ENCODE assay signal across 12 cellular contexts in the genomic region with DNA sequence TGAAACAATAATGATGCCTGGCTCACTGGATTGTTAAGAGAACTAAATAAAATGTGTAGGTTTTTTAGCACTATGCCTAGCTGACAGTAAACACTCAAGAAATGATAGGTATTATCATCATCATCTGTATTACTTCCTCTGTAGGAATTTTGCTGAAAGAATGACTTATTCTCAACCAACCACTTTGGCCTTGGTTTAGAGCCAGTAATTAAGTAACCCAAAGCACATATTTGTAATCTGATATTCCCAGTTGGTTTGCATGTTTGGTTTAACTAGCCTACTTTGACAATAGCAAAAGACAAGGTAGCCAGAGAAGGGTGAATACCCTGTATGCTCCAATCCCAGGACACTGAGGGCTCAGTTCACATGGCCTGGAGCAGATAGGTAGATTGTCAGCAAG. TPM values are rescaled to one million over a fixed set of nuclear protein-coding genes. Genes with fewer than 3 reads are reported as not detected.
DNase-seq lines count a peak whose midpoint lies in the region; ATAC-seq and TF ChIP-seq lines count a peak whose summit lies in the region.
"Had no signal": no experiment of that assay in that cellular context is flagged by ENCODE, and none has a peak within 500 bp of the region (broad histone marks: within the 10 kb centered on the region; RNA-seq: fewer than 3 reads in every experiment).

No MANE protein-coding gene starts in this region.

- H3K27me3 ChIP-seq in PC-3 (ENCODE audit: low read length), result no peaks in the 10 kb centered on the region
- H3K27me3 ChIP-seq: gastrocnemius medialis had no signal

- intact Hi-C loops in PC-3 (cut with micrococcal nuclease), result loop anchor here (5.0 kb wide), 1 partner anchor 47 kb away; no protein-coding TSS in a partner anchor
- intact Hi-C loops in activated CD4-positive, alpha-beta T cell treated with anti-CD3 and anti-CD28 coated beads for 36 hours (cut with DNase I, micrococcal nuclease), result no loop called here

- BruUV-seq in PC-3 (replicated peaks; lab: Mats Ljungman, UMichigan), result no TSS peak

- DNase-seq in ELR (ENCODE audit: low read depth) (peak; percentile 63), PC-3 (peak; percentile 83), foreskin fibroblast (peak; percentile 70 to 82), DMS153 (lab: John Stamatoyannopoulos, UW) (no peak)
- DNase-seq in activated CD4-positive, alpha-beta T cell treated with anti-CD3 and anti-CD28 coated beads for 36 hours, result no peak
- DNase-seq: gastrocnemius medialis; Karpas-422; NK-92 treated with Interleukin-12 subunit alpha and Interleukin-12 subunit beta, amount 100 ng/mL, for 24 hours; T-helper 2 cell had no signal

- H3K27ac ChIP-seq in PC-3 (ENCODE audit: low read length), result peak overlapping the region; percentile 51

- H3K9ac ChIP-seq in PC-3 (ENCODE audit: low read length), result no peak overlapping the region

- no peaks in the 10 kb centered on the region for H3K4me1 Mint-ChIP-seq in activated CD4-positive, alpha-beta T cell treated with anti-CD3 and anti-CD28 coated beads for 36 hours

- POLR2A ChIA-PET in PC-3 (lab: Charles Lee; ENCODE audit: unreplicated experiment), result interaction anchor here (0.6 kb wide), 1 partner anchor 27 kb away, joined by 5 read pairs; no protein-coding TSS in a partner anchor
- POLR2A ChIA-PET in activated CD4-positive, alpha-beta T cell treated with anti-CD3 and anti-CD28 coated beads for 36 hours (lab: Charles Lee), result no interaction called here

- no peak overlapping the region for H3K4me3 ChIP-seq in PC-3 (ENCODE audit: low read length)
- no peak overlapping the region for H3K4me3 ChIP-seq in foreskin fibroblast (ENCODE audit: low read depth in 1 of 2, low read length in 2 of 2)
- H3K4me3 ChIP-seq: gastrocnemius medialis had no signal

- TF ChIP-seq CTCF in PC-3 (conservative IDR thresholded peaks at IDR 0.05; ENCODE audit: low read depth, low read length) (no peak), foreskin fibroblast (IDR thresholded peaks at IDR 0.05; ENCODE audit: low read depth, low read length) (no peak)

- H3K36me3 ChIP-seq in PC-3 (ENCODE audit: low read depth, low read length), result 0 out of 2 replicates have a peak, but pooled peaks cover 9% of the 10 kb centered on the region

- H3K36me3 Mint-ChIP-seq in activated CD4-positive, alpha-beta T cell treated with anti-CD3 and anti-CD28 coated beads for 36 hours (ENCODE audit: low read depth), result peaks cover 14% of the 10 kb centered on the region

- H3K9me3 ChIP-seq in PC-3 (ENCODE audit: low read length), result no peaks in the 10 kb centered on the region
- H3K9me3 ChIP-seq: gastrocnemius medialis had no signal

- peaks cover 45% of the 10 kb centered on the region for H3K4me1 ChIP-seq in PC-3 (ENCODE audit: insufficient read depth, low read length)

- no peaks in the 10 kb centered on the region for H3K9me3 Mint-ChIP-seq in activated CD4-positive, alpha-beta T cell treated with anti-CD3 and anti-CD28 coated beads for 36 hours (ENCODE audit: low read depth)
- H3K9me3 Mint-ChIP-seq: brain had no signal

- no peaks in the 10 kb centered on the region for H3K9me2 ChIP-seq in PC-3 (replicated peaks; ENCODE audit: low read length)

- H4K20me1 ChIP-seq in PC-3 (ENCODE audit: low read length), result no peaks in the 10 kb centered on the region

- no peak overlapping the region for H2AFZ ChIP-seq in PC-3 (ENCODE audit: low read length)

- H3K4me3 Mint-ChIP-seq in activated CD4-positive, alpha-beta T cell treated with anti-CD3 and anti-CD28 coated beads for 36 hours, result no peak overlapping the region
- H3K4me3 Mint-ChIP-seq: brain had no signal

- CTCF ChIA-PET in PC-3 (lab: Charles Lee), result no interaction called here
- CTCF ChIA-PET in activated CD4-positive, alpha-beta T cell treated with anti-CD3 and anti-CD28 coated beads for 36 hours (lab: Charles Lee), result interaction anchor here (0.6 kb wide), 1 partner anchor 475 kb away, joined by 4 read pairs; no protein-coding TSS in a partner anchor

- no peaks in the 10 kb centered on the region for H3K27me3 Mint-ChIP-seq in activated CD4-positive, alpha-beta T cell treated with anti-CD3 and anti-CD28 coated beads for 36 hours
- H3K27me3 Mint-ChIP-seq: brain, progenitor cell of endocrine pancreas had no signal

- H3K27ac Mint-ChIP-seq in activated CD4-positive, alpha-beta T cell treated with anti-CD3 and anti-CD28 coated beads for 36 hours, result no peak overlapping the region
- H3K27ac Mint-ChIP-seq: progenitor cell of endocrine pancreas had no signal

- H3F3A ChIP-seq in PC-3 (ENCODE audit: low read length, unreplicated experiment), result peaks cover 5% of the 10 kb centered on the region

- no peaks in the 10 kb centered on the region for H3K79me2 ChIP-seq in PC-3 (ENCODE audit: low read length)

- ATAC-seq in PC-3 (peak; percentile 87), HG02981 (IDR thresholded peaks at IDR 0.05; ENCODE audit: unreplicated experiment) (no peak)
- ATAC-seq in activated CD4-positive, alpha-beta T cell treated with anti-CD3 and anti-CD28 coated beads for 36 hours, result no peak

- peak overlapping the region; percentile 63 for H3K4me2 ChIP-seq in PC-3 (ENCODE audit: low read length)

RNA-seq across cellular contexts. Expression of a gene that starts 34.4 kb away (rescaled TPM):
- total RNA-seq in PC-3 (2014; rRNA removed), result 32.0 and 65.9 TPM in 2 replicates
- total RNA-seq in activated CD4-positive, alpha-beta T cell treated with anti-CD3 and anti-CD28 coated beads for 36 hours, result 10 to 100 TPM; 31.4 to 38.8 TPM

RNA-seq across cellular contexts. Expression of a gene that starts 46.2 kb away (rescaled TPM):
- total RNA-seq in PC-3 (2014; rRNA removed), result not detected in 2 replicates
- total RNA-seq in activated CD4-positive, alpha-beta T cell treated with anti-CD3 and anti-CD28 coated beads for 36 hours, result 1 to 10 TPM; 1.5 to 2.1 TPM

RNA-seq across cellular contexts. Expression of a gene that starts 50.7 kb away (rescaled TPM):
- 10.2 and 12.9 TPM in 2 replicates for total RNA-seq in PC-3 (2014; rRNA removed)
- 10 to 100 TPM; 12.8 to 13.3 TPM for total RNA-seq in activated CD4-positive, alpha-beta T cell treated with anti-CD3 and anti-CD28 coated beads for 36 hours

RNA-seq across cellular contexts. Expression of a gene that starts 50.7 kb away (rescaled TPM):
- 46.5 and 51.7 TPM in 2 replicates for total RNA-seq in PC-3 (2014; rRNA removed)
- 10 to 100 TPM; 34.1 to 35.5 TPM for total RNA-seq in activated CD4-positive, alpha-beta T cell treated with anti-CD3 and anti-CD28 coated beads for 36 hours

Comparison
In these comparisons a context has a peak if more than half of its experiments do, and no peak if none do; other contexts are left out.
1. DNase-seq: peak in ELR (single experiment), PC-3 (single experiment) and foreskin fibroblast (2 of 2); none in DMS153 (single experiment) and activated CD4-positive, alpha-beta T cell treated with anti-CD3 and anti-CD28 coated beads for 36 hours (single experiment).